In the genomic region with DNA sequence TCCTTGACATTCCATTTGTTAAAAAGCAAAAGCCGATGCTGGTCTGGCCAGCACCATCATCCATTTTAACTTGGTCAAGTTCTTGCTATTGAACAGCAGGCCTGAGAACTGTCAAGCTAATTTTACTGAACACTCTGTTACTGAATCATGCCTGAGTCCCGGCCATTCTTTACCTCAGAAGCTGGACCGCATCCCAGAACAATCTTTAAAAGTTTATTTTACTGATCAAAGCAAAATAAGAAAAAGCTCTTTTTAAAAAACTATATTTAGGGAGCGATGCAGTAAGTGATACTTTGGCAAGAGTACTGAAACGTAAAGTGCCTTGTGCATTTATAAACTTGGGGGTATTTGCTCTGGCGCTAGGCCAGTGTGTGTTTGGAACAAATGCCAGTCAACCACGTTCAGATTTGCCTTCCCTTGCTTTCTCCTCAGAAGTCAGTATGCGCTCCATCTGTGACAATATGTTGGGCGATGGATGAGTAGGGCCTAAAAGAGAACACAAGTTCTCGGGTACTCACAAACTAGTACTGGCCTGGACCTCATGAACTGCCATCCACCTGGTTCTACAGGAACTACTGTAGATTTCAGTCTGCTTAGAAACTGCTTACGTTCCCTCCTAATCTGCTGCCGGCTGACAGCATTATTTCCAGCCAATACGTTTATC, we compare ENCODE assay signal across 2 cellular contexts.
A peak's percentile ranks its signal among the peaks of the same experiment; 100 is the strongest.
TF ChIP-seq lines count a peak whose summit lies in the region.

No MANE protein-coding gene starts in this region.

TF ChIP-seq in HEK293, 187 proteins besides CTCF, POLR2A, EP300 and RAD21 (continued from another document and continues in another):
- TF ChIP-seq ZBTB44 (tag by site-specific recombination; IDR thresholded peaks at IDR 0.05) (peak; percentile 83), ZBTB48 (tag by site-specific recombination; IDR thresholded peaks at IDR 0.05) (peak; percentile 44; the same call in 1 of the 2 replicates), ZEB2 (tag by site-specific recombination; IDR thresholded peaks at IDR 0.05) (0 out of 2 replicates have a peak, but pooled peaks have one; percentile 16), ZNF791 (tag by site-specific recombination; IDR thresholded peaks at IDR 0.05) (no peak), REST (tag by site-specific recombination; IDR thresholded peaks at IDR 0.05) (no peak), ZXDB (tag by site-specific recombination; IDR thresholded peaks at IDR 0.05) (peak; percentile 66; the same call in 1 of the 2 replicates), ZNF843 (tag by site-specific recombination; IDR thresholded peaks at IDR 0.05) (peak; percentile 67; the same call in 1 of the 2 replicates), ZFP69B (tag by site-specific recombination; IDR thresholded peaks at IDR 0.05) (no peak), ZNF449 (tag by site-specific recombination; IDR thresholded peaks at IDR 0.05) (peak; percentile 30; the same call in 1 of the 2 replicates), ZNF10 (tag by site-specific recombination; IDR thresholded peaks at IDR 0.05) (peak; percentile 54; the same call in 1 of the 2 replicates), ZNF561 (tag by site-specific recombination; IDR thresholded peaks at IDR 0.05; ENCODE audit: borderline replicate concordance) (0 out of 2 replicates have a peak, but pooled peaks have one; percentile 31)

TF ChIP-seq in WTC11, 78 proteins besides CTCF, POLR2A, EP300 and RAD21 (continued from another document):
- TF ChIP-seq, protein P1, sequence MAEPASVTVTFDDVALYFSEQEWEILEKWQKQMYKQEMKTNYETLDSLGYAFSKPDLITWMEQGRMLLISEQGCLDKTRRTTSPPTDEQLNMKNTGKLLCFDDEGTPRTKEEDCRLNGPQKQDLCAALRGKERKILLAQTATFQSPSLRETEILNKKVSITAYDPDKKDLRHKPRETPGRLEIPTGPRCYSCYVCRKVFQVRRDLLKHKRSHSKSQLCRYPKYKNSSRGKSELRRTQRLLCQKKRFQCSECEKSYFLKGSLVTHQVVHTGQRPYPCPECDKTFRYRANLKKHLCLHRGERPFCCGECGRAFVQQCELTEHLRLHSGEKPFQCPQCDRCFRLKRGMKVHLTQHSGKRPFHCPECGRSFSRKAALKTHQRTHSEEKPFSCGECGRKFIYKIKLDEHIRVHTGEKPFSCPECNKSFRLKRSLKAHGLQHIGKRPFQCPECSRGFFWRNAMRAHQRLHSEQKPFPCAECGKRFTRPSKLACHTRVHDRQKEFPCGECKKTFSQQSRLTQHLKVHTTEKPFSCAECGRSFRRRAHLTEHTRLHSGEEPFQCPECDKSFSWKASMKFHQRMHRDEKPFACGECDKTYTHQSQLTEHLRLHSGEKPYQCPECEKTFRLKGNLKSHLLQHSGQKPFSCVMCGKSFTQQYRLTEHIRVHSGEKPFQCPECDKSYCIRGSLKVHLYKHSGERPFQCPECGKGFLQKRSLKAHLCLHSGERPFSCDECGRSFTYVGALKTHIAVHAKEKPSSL (CRISPR knock-in tag; conservative IDR thresholded peaks at IDR 0.05): no peak
TF ChIP-seq in WTC11: peak in this region for 0.
